Comparison of ENCODE assay signal across 8 cellular contexts in genomic region chr15:97959738-97960363, GRCh38. TPM values are rescaled to one million over a fixed set of nuclear protein-coding genes. Genes with fewer than 3 reads are reported as not detected.
DNase-seq lines count a peak whose midpoint lies in the region; ATAC-seq and TF ChIP-seq lines count a peak whose summit lies in the region.

No MANE protein-coding gene starts in this region.

- H3K9me3 ChIP-seq in cardiac muscle cell (ENCODE audit: low read depth) (no peaks in the 10 kb centered on the region), breast epithelium (no peaks in the 10 kb centered on the region), mesodermal cell (ENCODE audit: control insufficient read depth, low read length) (no peaks in the 10 kb centered on the region)

- 11 to 29% methylated on average over 12 to 16 of the region's 19 CpGs for WGBS in mesodermal cell (ENCODE audit: insufficient coverage in 2 of 2), 2 experiments
- WGBS in urinary bladder, result 7% methylated on average over 19 of the region's 19 CpGs

- H3K36me3 ChIP-seq in cardiac muscle cell, result no peaks in the 10 kb centered on the region
- H3K36me3 ChIP-seq in breast epithelium, result no peaks in the 10 kb centered on the region
- H3K36me3 ChIP-seq in mesodermal cell (ENCODE audit: control insufficient read depth, insufficient read depth, low read length), result no peaks in the 10 kb centered on the region
- no peaks in the 10 kb centered on the region for H3K36me3 ChIP-seq in urinary bladder (ENCODE audit: insufficient read depth)

- H3K27ac ChIP-seq in cardiac muscle cell, result peak overlapping the region; percentile 11
- peak overlapping the region; percentile 11 to 68 for H3K27ac ChIP-seq in breast epithelium
- H3K27ac ChIP-seq in mesodermal cell (ENCODE audit: low read depth, low read length, severe bottlenecking), result no peak overlapping the region
- H3K27ac ChIP-seq in urinary bladder (ENCODE audit: low read depth), result no peak overlapping the region

- H3K4me3 ChIP-seq in cardiac muscle cell (peak overlapping the region; percentile 30), breast epithelium (peak overlapping the region; percentile 82 to 93 (median 84)), mesodermal cell (ENCODE audit: extremely low read depth, insufficient read depth, low read length, poor library complexity, severe bottlenecking) (peak overlapping the region; percentile 31), urinary bladder (ENCODE audit: low read depth, low read length) (peak overlapping the region; percentile 22)

- intact Hi-C loops in left cardiac atrium (cut with DNase I) (no loop called here), breast epithelium (cut with DNase I; ENCODE audit: low total_unique reads) (no loop called here)

- H3K4me1 ChIP-seq in cardiac muscle cell (ENCODE audit: low read depth), result peaks cover 8% of the 10 kb centered on the region
- peaks cover 0 to 5% of the 10 kb centered on the region in 2 donors for H3K4me1 ChIP-seq in breast epithelium
- H3K4me1 ChIP-seq in mesodermal cell (ENCODE audit: control insufficient read depth, insufficient read depth, low read length, poor library complexity, severe bottlenecking), result no peaks in the 10 kb centered on the region
- no peaks in the 10 kb centered on the region for H3K4me1 ChIP-seq in urinary bladder (ENCODE audit: insufficient read depth)

- no peak for TF ChIP-seq POLR2A in breast epithelium (IDR thresholded peaks at IDR 0.05)

- H3K27me3 ChIP-seq in cardiac muscle cell (no peaks in the 10 kb centered on the region), breast epithelium (no peaks in the 10 kb centered on the region)

- DNase-seq in cardiac muscle cell (ENCODE audit: low read depth in 1 of 2, low spot score in 1 of 2) (no peak), left cardiac atrium (no peak), breast epithelium (ENCODE audit: low spot score in 2 of 2) (no peak), SK-N-DZ (ENCODE audit: low spot score) (no peak), NCI-H446 treated with DMSO at 0.1 percent for 48 hours (lab: John Stamatoyannopoulos, UW) (no peak)
- no peak for DNase-seq in activated CD4-positive, alpha-beta T cell treated with anti-CD3 and anti-CD28 coated beads for 1 hour

- no peak for ATAC-seq in left cardiac atrium

- TF ChIP-seq CTCF in cardiac muscle cell (IDR thresholded peaks at IDR 0.05; ENCODE audit: low read depth, low read length) (no peak), breast epithelium (IDR thresholded peaks at IDR 0.05) (no peak)

RNA-seq across cellular contexts. Expression of gene ARRDC4, which starts 0.7 kb away (rescaled TPM):
- total RNA-seq in cardiac muscle cell (29.9 and 35.2 TPM in 2 replicates), left cardiac atrium (10 to 100 TPM; 20.1 to 22.4 TPM), breast epithelium (10 to 100 TPM; 13.9 to 25.8 (median 20.0) TPM), urinary bladder (36.7 TPM)
- polyA plus RNA-seq in cardiac muscle cell (24.7 and 25.2 TPM in 2 replicates), urinary bladder (30.5 TPM)
- polyA plus RNA-seq in mesodermal cell (2013, experiment 1 of 2), result 12.6 TPM
- 10.8 TPM for polyA plus RNA-seq in mesodermal cell (2013, experiment 2 of 2)
- polyA plus RNA-seq in SK-N-DZ (2014; cell fraction: cytosol; rRNA removed), result 11.1 and 12.5 TPM in 2 replicates
- polyA plus RNA-seq in SK-N-DZ (2014; cell fraction: nucleus; rRNA removed), result 7.2 and 10.8 TPM in 2 replicates

Comparison
In these comparisons a context has a peak if more than half of its experiments do, and no peak if none do; other contexts are left out.
1. H3K27ac ChIP-seq: peak in cardiac muscle cell (single experiment) and breast epithelium (2 of 2); none in mesodermal cell (single experiment) and urinary bladder (single experiment).
2. H3K4me3 ChIP-seq: peak in every context shown above with its lines; median percentile 84 in breast epithelium; 31 in mesodermal cell; 30 in cardiac muscle cell; 22 in urinary bladder.